In genomic region chr6:42790549-42791181, GRCh38 we compare ENCODE assay signal across 11 cellular contexts. TPM values are rescaled to one million over a fixed set of nuclear protein-coding genes. Genes with fewer than 3 reads are reported as not detected.
DNase-seq lines count a peak whose midpoint lies in the region; ATAC-seq, FAIRE-seq and TF ChIP-seq lines count a peak whose summit lies in the region.
"Had no signal": no experiment of that assay in that cellular context is flagged by ENCODE, and none has a peak within 500 bp of the region (broad histone marks: within the 10 kb centered on the region; RNA-seq: fewer than 3 reads in every experiment).

No MANE protein-coding gene starts in this region.

- H3K27ac Mint-ChIP-seq in activated naive CD4-positive, alpha-beta T cell treated with anti-CD3 and anti-CD28 coated beads for 36 hours = peak overlapping the region; percentile 2
- H3K27ac Mint-ChIP-seq in activated naive CD4-positive, alpha-beta T cell treated with anti-CD3 and anti-CD28 coated beads, Interleukin-2, amount 10 ng/mL, durations not matched to agents 7 days and 5 days = no peak overlapping the region

- TF ChIP-seq POLR2A in GM12878 (IDR thresholded peaks at IDR 0.05; ENCODE audit: low read depth, low read length) (no peak), upper lobe of left lung (IDR thresholded peaks at IDR 0.05) (no peak)

- in situ Hi-C loops in GM12878 (cut with MboI) = no loop called here

- WGBS in GM12878 (ENCODE audit: insufficient coverage, insufficient replicate concordance, low lambda C conversion rate, missing lambda C conversion rate) = 74% methylated on average over 5 of the region's 5 CpGs
- WGBS in upper lobe of left lung, 2 donors = 50 to 60% methylated on average over 5 of the region's 5 CpGs

- no peak for TF ChIP-seq RAD21 in GM12878 (IDR thresholded peaks at IDR 0.05; ENCODE audit: insufficient read depth, low read depth, low read length)

- no peak for FAIRE-seq in GM12878 (lab: Jason Lieb, UNC)

- H3K4me2 ChIP-seq in GM12878 (ENCODE audit: control insufficient read depth, insufficient read depth) = peak overlapping the region; percentile 15; the same call in 1 of the 2 replicates

- SMC1A ChIA-PET in GM12878 (lab: Charles Lee; ENCODE audit: uncharacterized antibody, unreplicated experiment) = interaction anchor here (0.7 to 7.7 kb wide), 8 partner anchors 9 to 219 kb away, joined by 3 to 62 read pairs (median 5); partner anchors contain the start of gene BICRAL

- peaks cover 27% of the 10 kb centered on the region for H3K4me1 ChIP-seq in GM12878 (ENCODE audit: control insufficient read depth, insufficient read depth, low read length)
- peaks cover 13% of the 10 kb centered on the region for H3K4me1 ChIP-seq in mucosa of descending colon (ENCODE audit: low read depth)
- peaks cover 30 to 58% (median 50%) of the 10 kb centered on the region in 4 donors for H3K4me1 ChIP-seq in upper lobe of left lung
- H3K4me1 ChIP-seq: Caco-2 had no signal

- no peaks in the 10 kb centered on the region for H3K9me3 ChIP-seq in GM12878 (replicated peaks; ENCODE audit: control insufficient read depth, insufficient read depth, low read length)
- H3K9me3 ChIP-seq in mucosa of descending colon = no peaks in the 10 kb centered on the region
- H3K9me3 ChIP-seq in upper lobe of left lung = no peaks in the 10 kb centered on the region
- H3K9me3 ChIP-seq: Caco-2 had no signal

- no peaks in the 10 kb centered on the region for H3K9me3 Mint-ChIP-seq in activated naive CD4-positive, alpha-beta T cell treated with anti-CD3 and anti-CD28 coated beads for 36 hours
- no peaks in the 10 kb centered on the region for H3K9me3 Mint-ChIP-seq in activated naive CD4-positive, alpha-beta T cell treated with anti-CD3 and anti-CD28 coated beads, Interleukin-2, amount 10 ng/mL, durations not matched to agents 7 days and 5 days

- no peak overlapping the region for H2AFZ ChIP-seq in GM12878 (ENCODE audit: control insufficient read depth, low read depth, low read length)

- H3K27me3 ChIP-seq in GM12878 (replicated peaks in 1 of 2; ENCODE audit: control insufficient read depth in 2 of 2, insufficient read depth in 2 of 2, low read length in 1 of 2) (no peaks in the 10 kb centered on the region), upper lobe of left lung (no peaks in the 10 kb centered on the region)

- CTCF ChIA-PET in activated naive CD4-positive, alpha-beta T cell treated with anti-CD3 and anti-CD28 coated beads for 36 hours (lab: Charles Lee) = no interaction called here
- CTCF ChIA-PET in activated naive CD4-positive, alpha-beta T cell treated with anti-CD3 and anti-CD28 coated beads, Interleukin-2, amount 10 ng/mL, durations not matched to agents 7 days and 5 days (lab: Charles Lee) = no interaction called here
- CTCF ChIA-PET in GM12878 (lab: Yijun Ruan, JAX) = interaction anchor here (0.5 to 1.5 kb wide), 7 partner anchors 10 to 1726 kb away, joined by 3 to 5 read pairs (median 4); no protein-coding TSS in a partner anchor

- H3K79me2 ChIP-seq in GM12878 (ENCODE audit: control insufficient read depth, insufficient read depth, low read length) = peaks cover 59% of the 10 kb centered on the region

- DNase-seq in activated naive CD4-positive, alpha-beta T cell treated with anti-CD3 and anti-CD28 coated beads for 36 hours = peak; percentile 36
- DNase-seq in activated naive CD4-positive, alpha-beta T cell treated with anti-CD3 and anti-CD28 coated beads, Interleukin-2, amount 10 ng/mL, durations not matched to agents 7 days and 5 days = no peak
- DNase-seq in GM12878 (ENCODE audit: low read depth, low spot score) = no peak
- DNase-seq in mucosa of descending colon = no peak
- no peak for DNase-seq in upper lobe of left lung
- no peak for DNase-seq in DMS 273 treated with DMSO at 0.1 percent for 48 hours (lab: John Stamatoyannopoulos, UW)
- DNase-seq: effector CD8-positive, alpha-beta T cell; NCI-H1930 had no signal

- TF ChIP-seq EP300 in GM12878 (IDR thresholded peaks at IDR 0.05; ENCODE audit: borderline replicate concordance in 1 of 2, control insufficient read depth in 1 of 2, low read depth in 2 of 2, low read length in 2 of 2) (no peak), upper lobe of left lung (IDR thresholded peaks at IDR 0.05) (no peak)

- H3K4me3 ChIP-seq in GM12878 = no peak overlapping the region
- no peak overlapping the region for H3K4me3 ChIP-seq in mucosa of descending colon
- H3K4me3 ChIP-seq in upper lobe of left lung = no peak overlapping the region

- POLR2A ChIA-PET in GM12878 (lab: Charles Lee) = interaction anchor here (0.6 to 2.3 kb wide), 10 partner anchors 9 to 244 kb away, joined by 3 to 12 read pairs (median 4); partner anchors contain the start of genes BICRAL and TBCC

- intact Hi-C loops in activated naive CD4-positive, alpha-beta T cell treated with anti-CD3 and anti-CD28 coated beads for 36 hours (cut with micrococcal nuclease) = no loop called here
- intact Hi-C loops in GM12878 (cut with micrococcal nuclease; ENCODE audit: unreplicated experiment) = no loop called here
- intact Hi-C loops in mucosa of descending colon (cut with DNase I, micrococcal nuclease) = no loop called here

- no peaks in the 10 kb centered on the region for H3K36me3 Mint-ChIP-seq in activated naive CD4-positive, alpha-beta T cell treated with anti-CD3 and anti-CD28 coated beads for 36 hours (ENCODE audit: low read depth)
- peaks cover 21% of the 10 kb centered on the region for H3K36me3 Mint-ChIP-seq in activated naive CD4-positive, alpha-beta T cell treated with anti-CD3 and anti-CD28 coated beads, Interleukin-2, amount 10 ng/mL, durations not matched to agents 7 days and 5 days

- H3K4me3 Mint-ChIP-seq in activated naive CD4-positive, alpha-beta T cell treated with anti-CD3 and anti-CD28 coated beads for 36 hours = no peak overlapping the region
- no peak overlapping the region for H3K4me3 Mint-ChIP-seq in activated naive CD4-positive, alpha-beta T cell treated with anti-CD3 and anti-CD28 coated beads, Interleukin-2, amount 10 ng/mL, durations not matched to agents 7 days and 5 days

- H3K27me3 Mint-ChIP-seq in activated naive CD4-positive, alpha-beta T cell treated with anti-CD3 and anti-CD28 coated beads for 36 hours (ENCODE audit: low read depth) = no peaks in the 10 kb centered on the region
- no peaks in the 10 kb centered on the region for H3K27me3 Mint-ChIP-seq in activated naive CD4-positive, alpha-beta T cell treated with anti-CD3 and anti-CD28 coated beads, Interleukin-2, amount 10 ng/mL, durations not matched to agents 7 days and 5 days

- H4K20me1 ChIP-seq in GM12878 (ENCODE audit: control insufficient read depth, insufficient read depth) = no peaks in the 10 kb centered on the region

- RAD21 ChIA-PET in GM12878 (lab: Charles Lee; ENCODE audit: unreplicated experiment) = interaction anchor here (0.8 to 1.5 kb wide), 8 partner anchors 15 to 138 kb away, joined by 3 to 6 read pairs (median 4); partner anchors contain the start of genes CNPY3 and TBCC

- H3K36me3 ChIP-seq in GM12878 (ENCODE audit: control insufficient read depth in 2 of 2, insufficient read depth in 2 of 2, low read length in 1 of 2) = peaks cover 0 to 5% of the 10 kb centered on the region in 2 experiments; a peak in 2 of 4 replicates
- no peaks in the 10 kb centered on the region for H3K36me3 ChIP-seq in mucosa of descending colon (ENCODE audit: low read depth)
- H3K36me3 ChIP-seq in upper lobe of left lung = no peaks in the 10 kb centered on the region

- ATAC-seq in GM12878 = peak; percentile 35
- ATAC-seq in mucosa of descending colon = peak; percentile 5
- no peak for ATAC-seq in upper lobe of left lung (ENCODE audit: low FRiP score in 2 of 2)
- ATAC-seq in HG02885 (IDR thresholded peaks at IDR 0.05; ENCODE audit: poor library complexity, unreplicated experiment) = no peak
- ATAC-seq in GM19467 (IDR thresholded peaks at IDR 0.05; ENCODE audit: unreplicated experiment) = no peak

- peaks cover 19% of the 10 kb centered on the region for H3K4me1 Mint-ChIP-seq in activated naive CD4-positive, alpha-beta T cell treated with anti-CD3 and anti-CD28 coated beads for 36 hours (ENCODE audit: low read depth)
- H3K4me1 Mint-ChIP-seq in activated naive CD4-positive, alpha-beta T cell treated with anti-CD3 and anti-CD28 coated beads, Interleukin-2, amount 10 ng/mL, durations not matched to agents 7 days and 5 days = peaks cover 17% of the 10 kb centered on the region

- TF ChIP-seq CTCF in GM12878 (IDR thresholded peaks at IDR 0.05 in 2 of 3, conservative IDR thresholded peaks at IDR 0.05 in 1 of 3; ENCODE audit: control insufficient read depth in 2 of 3, extremely low read depth in 1 of 3, insufficient read depth in 1 of 3, low read depth in 3 of 3, low read length in 3 of 3) = no peak; a peak in 1 of 6 replicates
- TF ChIP-seq CTCF in mucosa of descending colon (IDR thresholded peaks at IDR 0.05) = no peak
- TF ChIP-seq CTCF in upper lobe of left lung (IDR thresholded peaks at IDR 0.05) = no peak

- no peak overlapping the region; the same call in 1 of the 2 replicates for H3K9ac ChIP-seq in GM12878 (ENCODE audit: control insufficient read depth, insufficient read depth, low read length)

- H3K27ac ChIP-seq in GM12878 (ENCODE audit: control insufficient read depth, insufficient read depth) = peak overlapping the region; percentile 9
- peak overlapping the region; percentile 9 to 59 (median 50) for H3K27ac ChIP-seq in upper lobe of left lung

- BruUV-seq in GM12878 (replicated peaks; lab: Mats Ljungman, UMichigan) = no TSS peak

RNA-seq across cellular contexts. Expression of gene BICRAL, which starts 8.8 kb away (rescaled TPM):
- total RNA-seq in activated naive CD4-positive, alpha-beta T cell treated with anti-CD3 and anti-CD28 coated beads for 36 hours = 1 to 10 TPM; 7.8 to 7.9 TPM
- total RNA-seq in GM12878 (2013; cell fraction: nucleolus; rRNA removed) = 24.4 and 25.3 TPM in 2 replicates
- 8.8 and 8.9 TPM in 2 replicates for total RNA-seq in GM12878 (2014; rRNA removed)
- 8.0 and 8.2 TPM in 2 replicates for total RNA-seq in GM12878 (2014; rRNA removed; fragmentation: Illumina TruSeq; extraction: Trizol)
- 12.3 and 13.6 TPM in 2 replicates for total RNA-seq in GM12878 (2021)
- polyA plus RNA-seq in GM12878 (2011; ENCODE audit: low read depth) = 7.3 TPM
- 16.6 and 18.2 TPM in 2 replicates for polyA plus RNA-seq in GM12878 (2011; rRNA removed)
- 14.6 and 15.8 TPM in 2 replicates for polyA plus RNA-seq in GM12878 (2011; cell fraction: cytosol; rRNA removed)
- polyA plus RNA-seq in GM12878 (2011; cell fraction: nucleus; rRNA removed) = 9.1 and 11.5 TPM in 2 replicates
- 8.6 and 9.4 TPM in 2 replicates for polyA plus RNA-seq in GM12878 (2012)
- polyA plus RNA-seq in GM12878 (2014; fragmentation: Illumina TruSeq; extraction: Trizol) = 13.9 and 16.7 TPM in 2 replicates
- polyA plus RNA-seq in GM12878 (2014; fragmentation: Nextera tagmentation; extraction: Ambion mirVana) = 1 to 10 TPM; 1.9 to 2.0 TPM
- polyA plus RNA-seq in GM12878 (2014; rRNA removed) = 8.8 and 10.5 TPM in 2 replicates
- polyA plus RNA-seq in GM12878 (2016; fragmentation: Nextera tagmentation; extraction: Ambion mirVana) = 1 to 10 TPM; 3.1 to 3.8 TPM
- 41.2 and 42.2 TPM in 2 replicates for polyA minus RNA-seq in GM12878 (2011; rRNA and poly(A)+ RNA removed)
- polyA minus RNA-seq in GM12878 (2011; cell fraction: cytosol; rRNA and poly(A)+ RNA removed) = 11.4 and 11.6 TPM in 2 replicates
- 7.1 and 9.9 TPM in 2 replicates for polyA minus RNA-seq in GM12878 (2011; cell fraction: nucleus; rRNA and poly(A)+ RNA removed)
- 10 to 100 TPM; 18.3 to 26.2 (median 23.4) TPM for total RNA-seq in mucosa of descending colon
- total RNA-seq in upper lobe of left lung = 10 to 100 TPM; 11.1 to 23.8 (median 14.9) TPM

RNA-seq across cellular contexts. Expression of gene TBCC, which starts 44.8 kb away (rescaled TPM):
- total RNA-seq in activated naive CD4-positive, alpha-beta T cell treated with anti-CD3 and anti-CD28 coated beads for 36 hours = 10 to 100 TPM; 12.6 to 12.9 TPM
- total RNA-seq in GM12878 (2013; cell fraction: nucleolus; rRNA removed) = 17.2 and 18.1 TPM in 2 replicates
- total RNA-seq in GM12878 (2014; rRNA removed) (35.4 and 39.0 TPM in 2 replicates), GM12878 (2014; rRNA removed; fragmentation: Illumina TruSeq; extraction: Trizol) (18.5 and 19.3 TPM in 2 replicates), GM12878 (2021) (18.5 and 21.3 TPM in 2 replicates), mucosa of descending colon (10 to 100 TPM; 22.6 to 35.3 (median 26.6) TPM), upper lobe of left lung (10 to 100 TPM; 14.3 to 34.7 (median 24.2) TPM)
- 10.6 TPM for polyA plus RNA-seq in GM12878 (2011; ENCODE audit: low read depth)
- polyA plus RNA-seq in GM12878 (2011; rRNA removed) (10.1 and 16.7 TPM in 2 replicates), GM12878 (2014; fragmentation: Illumina TruSeq; extraction: Trizol) (9.1 and 14.2 TPM in 2 replicates), GM12878 (2014; fragmentation: Nextera tagmentation; extraction: Ambion mirVana) (1 to 10 TPM; 2.5 to 6.3 TPM), GM12878 (2014; rRNA removed) (22.7 and 26.0 TPM in 2 replicates), GM12878 (2016; fragmentation: Nextera tagmentation; extraction: Ambion mirVana) (10 to 100 TPM; 40.1 to 41.9 TPM)
- 19.5 and 20.4 TPM in 2 replicates for polyA plus RNA-seq in GM12878 (2011; cell fraction: cytosol; rRNA removed)
- 23.6 and 26.5 TPM in 2 replicates for polyA plus RNA-seq in GM12878 (2011; cell fraction: nucleus; rRNA removed)
- polyA plus RNA-seq in GM12878 (2012) = 15.5 and 19.3 TPM in 2 replicates
- 7.2 and 7.9 TPM in 2 replicates for polyA minus RNA-seq in GM12878 (2011; rRNA and poly(A)+ RNA removed)
- polyA minus RNA-seq in GM12878 (2011; cell fraction: cytosol; rRNA and poly(A)+ RNA removed) = 4.7 and 6.0 TPM in 2 replicates
- polyA minus RNA-seq in GM12878 (2011; cell fraction: nucleus; rRNA and poly(A)+ RNA removed) = 11.1 and 13.3 TPM in 2 replicates

Comparison
In these comparisons a context has a peak if more than half of its experiments do, and no peak if none do; other contexts are left out.
1. ATAC-seq: peak in GM12878 (single experiment) and mucosa of descending colon (single experiment); none in upper lobe of left lung (0 of 2), HG02885 (single experiment) and GM19467 (single experiment).